In genomic region chrX:83906921-83907320, GRCh38 we compare ENCODE assay signal across 31 cellular contexts. TPM values are rescaled to one million over a fixed set of nuclear protein-coding genes. Genes with fewer than 3 reads are reported as not detected.
DNase-seq lines count a peak whose midpoint lies in the region; ATAC-seq and TF ChIP-seq lines count a peak whose summit lies in the region.
"Had no signal": no experiment of that assay in that cellular context is flagged by ENCODE, and none has a peak within 500 bp of the region (broad histone marks: within the 10 kb centered on the region; RNA-seq: fewer than 3 reads in every experiment).

No MANE protein-coding gene starts in this region.

- H3K79me2 ChIP-seq in PC-3 (ENCODE audit: low read length) = no peaks in the 10 kb centered on the region

- H3K4me3 ChIP-seq in PC-3 (ENCODE audit: low read length) = no peak overlapping the region
- H3K4me3 ChIP-seq: A549; BLaER1; BLaER1 treated with 17β-estradiol and CSF1 and Interleukin-3, amounts not matched to agents 10 nM and 100 nM had no signal

- POLR2A ChIA-PET in PC-3 (lab: Charles Lee; ENCODE audit: unreplicated experiment) = no interaction called here

- no peaks in the 10 kb centered on the region for H3K27me3 ChIP-seq in PC-3 (ENCODE audit: low read length)
- H3K27me3 ChIP-seq: BE2C had no signal

- peaks cover 3% of the 10 kb centered on the region; the same call in 1 of the 2 replicates for H3K4me1 ChIP-seq in PC-3 (ENCODE audit: insufficient read depth, low read length)
- H3K4me1 ChIP-seq: A549; BE2C; BLaER1; BLaER1 treated with 17β-estradiol and CSF1 and Interleukin-3, amounts not matched to agents 10 nM and 100 nM; Caco-2 had no signal

- no peaks in the 10 kb centered on the region for H3F3A ChIP-seq in PC-3 (ENCODE audit: low read length, unreplicated experiment)

- H3K9me3 ChIP-seq in PC-3 (ENCODE audit: low read length) = no peaks in the 10 kb centered on the region
- H3K9me3 ChIP-seq: A549; BE2C; BLaER1; BLaER1 treated with 17β-estradiol and CSF1 and Interleukin-3, amounts not matched to agents 10 nM and 100 nM; Caco-2 had no signal

- peak; percentile 96 for ATAC-seq in PC-3
- no peak for ATAC-seq in GM21381 (IDR thresholded peaks at IDR 0.05; ENCODE audit: unreplicated experiment)
- ATAC-seq: A549; CD8-positive, alpha-beta T cell had no signal

- intact Hi-C loops in PC-3 (cut with micrococcal nuclease) = no loop called here

- TF ChIP-seq CTCF in PC-3 (conservative IDR thresholded peaks at IDR 0.05; ENCODE audit: low read depth, low read length) = no peak

- peak; percentile 35 for DNase-seq in PC-3
- DNase-seq: 8988T; ACHN; AML-193; BE2C; C1 segment of cervical spinal cord; Caco-2; Calu3; CD4-positive, alpha-beta memory T cell; CD4-positive, alpha-beta T cell; CD4-positive, CD25-positive, alpha-beta regulatory T cell; CD8-positive, alpha-beta memory T cell; CD8-positive, alpha-beta T cell; COR-L47; DMS 273 treated with DMSO at 0.1 percent for 48 hours; DMS153; DMS53; DMS79; DMS79 treated with DMSO at 0.1 percent for 48 hours; DND-41; EL had no signal

- H4K20me1 ChIP-seq in PC-3 (ENCODE audit: low read length) = no peaks in the 10 kb centered on the region
- H4K20me1 ChIP-seq: BLaER1 had no signal

- CTCF ChIA-PET in PC-3 (lab: Charles Lee) = no interaction called here

- H2AFZ ChIP-seq in PC-3 (ENCODE audit: low read length) = no peak overlapping the region

- no peak overlapping the region for H3K4me2 ChIP-seq in PC-3 (ENCODE audit: low read length)
- H3K4me2 ChIP-seq: A549; BLaER1; BLaER1 treated with 17β-estradiol and CSF1 and Interleukin-3, amounts not matched to agents 10 nM and 100 nM had no signal

- no peaks in the 10 kb centered on the region for H3K36me3 ChIP-seq in PC-3 (ENCODE audit: low read depth, low read length)
- H3K36me3 ChIP-seq: BE2C; BLaER1; BLaER1 treated with 17β-estradiol and CSF1 and Interleukin-3, amounts not matched to agents 10 nM and 100 nM had no signal

- BruUV-seq in PC-3 (replicated peaks; lab: Mats Ljungman, UMichigan) = no TSS peak

- no peaks in the 10 kb centered on the region for H3K9me2 ChIP-seq in PC-3 (replicated peaks; ENCODE audit: low read length)

- H3K9ac ChIP-seq in PC-3 (ENCODE audit: low read length) = no peak overlapping the region
- H3K9ac ChIP-seq: BLaER1; BLaER1 treated with 17β-estradiol and CSF1 and Interleukin-3, amounts not matched to agents 10 nM and 100 nM had no signal

- H3K27ac ChIP-seq in PC-3 (ENCODE audit: low read length) = peak overlapping the region; percentile 55
- H3K27ac ChIP-seq: 22Rv1; A549; BLaER1; BLaER1 treated with 17β-estradiol and CSF1 and Interleukin-3, amounts not matched to agents 10 nM and 100 nM; C4-2B had no signal

RNA-seq across cellular contexts. Expression of gene CYLC1, which starts 46.0 kb away (rescaled TPM):
- total RNA-seq in PC-3 (2014; rRNA removed) = not detected in 2 replicates
- total RNA-seq: A172; A673; B cell; Caco-2; Calu3; CD4-positive, alpha-beta memory T cell; CD4-positive, alpha-beta T cell; CD4-positive, CD25-positive, alpha-beta regulatory T cell; CD8-positive, alpha-beta memory T cell; CD8-positive, alpha-beta T cell; Daoy had no signal
